In genomic region chr16:80936410-80936809, GRCh38 we compare ENCODE assay signal across 24 cellular contexts.
A peak's percentile ranks its signal among the peaks of the same experiment; 100 is the strongest.
DNase-seq lines count a peak whose midpoint lies in the region; ATAC-seq and TF ChIP-seq lines count a peak whose summit lies in the region.
"Had no signal": no experiment of that assay in that cellular context is flagged by ENCODE, and none has a peak within 500 bp of the region (broad histone marks: within the 10 kb centered on the region; RNA-seq: fewer than 3 reads in every experiment).

No MANE protein-coding gene starts in this region.

- ATAC-seq in esophagus mucosa: peak; percentile 55
- no peak for ATAC-seq in GM21723 (IDR thresholded peaks at IDR 0.05; ENCODE audit: unreplicated experiment)
- ATAC-seq in HG03520 (IDR thresholded peaks at IDR 0.05; ENCODE audit: unreplicated experiment): no peak
- ATAC-seq: activated CD8-positive, alpha-beta T cell treated with anti-CD3 and anti-CD28 coated beads, Interleukin-2, amount 10 ng/mL, durations not matched to agents 7 days and 5 days; gastrocnemius medialis; GM23338 had no signal

- DNase-seq in EL: peak; percentile 53
- DNase-seq in amniotic epithelial cell (ENCODE audit: low read depth): peak; percentile 71
- DNase-seq in osteocyte (ENCODE audit: extremely low spot score, unreplicated experiment): peak; percentile 19
- DNase-seq in germinal center (ENCODE audit: low spot score): no peak
- DNase-seq: activated CD4-positive, CD25-positive, alpha-beta regulatory T cell treated with anti-CD3 and anti-CD28 coated beads, Interleukin-2, amount 50 U/mL, for 72 hours; activated CD8-positive, alpha-beta T cell treated with anti-CD3 and anti-CD28 coated beads, Interleukin-2, amount 10 ng/mL, durations not matched to agents 7 days and 5 days; activated T-cell treated with anti-CD3 and anti-CD28 coated beads, Interleukin-2, amount 50 U/mL, for 24 hours; caudate nucleus; DMS153; gastrocnemius medialis; GF-D8; NCI-H1092; NCI-H187; NCI-H345; NCI-H748 treated with DMSO at 0.1 percent for 48 hours; RPMI8226; stomach; tibial artery had no signal

- no peaks in the 10 kb centered on the region for H3K36me3 Mint-ChIP-seq in osteocyte (ENCODE audit: unreplicated experiment)

- no peak overlapping the region for H3K4me3 Mint-ChIP-seq in osteocyte (ENCODE audit: unreplicated experiment)
- H3K4me3 Mint-ChIP-seq: activated CD8-positive, alpha-beta T cell treated with anti-CD3 and anti-CD28 coated beads, Interleukin-2, amount 10 ng/mL, durations not matched to agents 7 days and 5 days; activated T-cell treated with anti-CD3 and anti-CD28 coated beads, Interleukin-2, amount 50 U/mL, for 24 hours; B cell; GM23338; T-helper 1 cell treated with Interleukin-12 subunit alpha and Interleukin-12 subunit beta and Interleukin-4 antibody, amounts not matched to agents 30 μg/mL and 1 μg/mL, for 36 hours had no signal

- no peaks in the 10 kb centered on the region for H3K27me3 Mint-ChIP-seq in osteocyte (ENCODE audit: unreplicated experiment)

- H3K9me3 Mint-ChIP-seq in osteocyte (ENCODE audit: unreplicated experiment): no peaks in the 10 kb centered on the region
- H3K9me3 Mint-ChIP-seq: activated T-cell treated with anti-CD3 and anti-CD28 coated beads, Interleukin-2, amount 50 U/mL, for 24 hours; GM23338; T-helper 1 cell treated with Interleukin-12 subunit alpha and Interleukin-12 subunit beta and Interleukin-4 antibody, amounts not matched to agents 30 μg/mL and 1 μg/mL, for 36 hours had no signal

- H3K4me1 Mint-ChIP-seq in osteocyte (ENCODE audit: unreplicated experiment): peaks cover 32% of the 10 kb centered on the region

- H3K27ac Mint-ChIP-seq in osteocyte (ENCODE audit: unreplicated experiment): no peak overlapping the region
- H3K27ac Mint-ChIP-seq: activated CD8-positive, alpha-beta T cell treated with anti-CD3 and anti-CD28 coated beads, Interleukin-2, amount 10 ng/mL, durations not matched to agents 7 days and 5 days; activated T-cell treated with anti-CD3 and anti-CD28 coated beads, Interleukin-2, amount 50 U/mL, for 24 hours; B cell; GM23338; T-helper 1 cell treated with Interleukin-12 subunit alpha and Interleukin-12 subunit beta and Interleukin-4 antibody, amounts not matched to agents 30 μg/mL and 1 μg/mL, for 36 hours had no signal

- no peak for TF ChIP-seq CTCF in osteocyte (IDR thresholded peaks at IDR 0.05)
